Comparison of ENCODE assay signal across 8 cellular contexts in genomic region chr13:27622102-27622820, GRCh38. TPM values are rescaled to one million over a fixed set of nuclear protein-coding genes. Genes with fewer than 3 reads are reported as not detected.
DNase-seq lines count a peak whose midpoint lies in the region; ATAC-seq lines count a peak whose summit lies in the region.

No MANE protein-coding gene starts in this region.

- H3K27me3 Mint-ChIP-seq in activated T-helper 2 cell treated with anti-CD3 and anti-CD28 coated beads, Interferon-gamma antibody, Interleukin-2, Interleukin-4, amounts not matched to agents 10 μg/mL and 5 μg/mL and 100 μg/mL, durations not matched to agents 14 hours and 24 hours and 36 hours (ENCODE audit: low read depth) = no peaks in the 10 kb centered on the region
- H3K27me3 Mint-ChIP-seq in stimulated activated memory B cell treated with anti-CD40 and anti-IgM and Interleukin-4, amounts not matched to agents 10 μg/mL and 1 μg/mL and 100 μg/mL, for 72 hours = no peaks in the 10 kb centered on the region

- H3K4me1 ChIP-seq in iPS-15b (ENCODE audit: control insufficient read depth, insufficient read depth, low read length) = peaks cover 8% of the 10 kb centered on the region

- peaks cover 46% of the 10 kb centered on the region for H3K36me3 Mint-ChIP-seq in activated T-helper 2 cell treated with anti-CD3 and anti-CD28 coated beads, Interferon-gamma antibody, Interleukin-2, Interleukin-4, amounts not matched to agents 10 μg/mL and 5 μg/mL and 100 μg/mL, durations not matched to agents 14 hours and 24 hours and 36 hours (ENCODE audit: low read depth)
- H3K36me3 Mint-ChIP-seq in stimulated activated memory B cell treated with anti-CD40 and anti-IgM and Interleukin-4, amounts not matched to agents 10 μg/mL and 1 μg/mL and 100 μg/mL, for 72 hours = peaks cover 35% of the 10 kb centered on the region

- H3K27me3 ChIP-seq in iPS-15b (ENCODE audit: control insufficient read depth, insufficient read depth, low read length) = no peaks in the 10 kb centered on the region

- DNase-seq in EL (peak; percentile 24), T1000 (lab: John Stamatoyannopoulos, UW) (no peak)
- DNase-seq in activated T-helper 2 cell treated with anti-CD3 and anti-CD28 coated beads, Interferon-gamma antibody, Interleukin-2, Interleukin-4, amounts not matched to agents 10 μg/mL and 5 μg/mL and 100 μg/mL, durations not matched to agents 14 hours and 24 hours and 36 hours (ENCODE audit: low spot score) = no peak

- H3K36me3 ChIP-seq in iPS-15b (ENCODE audit: control insufficient read depth, insufficient read depth, low read length) = peaks cover 5% of the 10 kb centered on the region

- peak overlapping the region; percentile 89 for H3K27ac Mint-ChIP-seq in activated T-helper 2 cell treated with anti-CD3 and anti-CD28 coated beads, Interferon-gamma antibody, Interleukin-2, Interleukin-4, amounts not matched to agents 10 μg/mL and 5 μg/mL and 100 μg/mL, durations not matched to agents 14 hours and 24 hours and 36 hours
- H3K27ac Mint-ChIP-seq in stimulated activated memory B cell treated with anti-CD40 and anti-IgM and Interleukin-4, amounts not matched to agents 10 μg/mL and 1 μg/mL and 100 μg/mL, for 72 hours = peak overlapping the region; percentile 86

- peaks cover 60% of the 10 kb centered on the region for H3K4me1 Mint-ChIP-seq in activated T-helper 2 cell treated with anti-CD3 and anti-CD28 coated beads, Interferon-gamma antibody, Interleukin-2, Interleukin-4, amounts not matched to agents 10 μg/mL and 5 μg/mL and 100 μg/mL, durations not matched to agents 14 hours and 24 hours and 36 hours (ENCODE audit: low read depth)
- H3K4me1 Mint-ChIP-seq in stimulated activated memory B cell treated with anti-CD40 and anti-IgM and Interleukin-4, amounts not matched to agents 10 μg/mL and 1 μg/mL and 100 μg/mL, for 72 hours = peaks cover 74% of the 10 kb centered on the region

- H3K9me3 ChIP-seq in iPS-15b (ENCODE audit: control insufficient read depth, insufficient read depth, low read length) = no peaks in the 10 kb centered on the region

- H3K4me3 ChIP-seq in iPS-15b (ENCODE audit: low read depth, low read length) = peak overlapping the region; percentile 99

- intact Hi-C loops in activated T-helper 2 cell treated with anti-CD3 and anti-CD28 coated beads, Interferon-gamma antibody, Interleukin-2, Interleukin-4, amounts not matched to agents 10 μg/mL and 5 μg/mL and 100 μg/mL, durations not matched to agents 14 hours and 24 hours and 36 hours (cut with micrococcal nuclease) = loop anchor here (5.0 kb wide), 2 partner anchors 370 to 450 kb away; partner anchors contain the start of genes RPL21 and USP12

- H3K4me3 Mint-ChIP-seq in activated T-helper 2 cell treated with anti-CD3 and anti-CD28 coated beads, Interferon-gamma antibody, Interleukin-2, Interleukin-4, amounts not matched to agents 10 μg/mL and 5 μg/mL and 100 μg/mL, durations not matched to agents 14 hours and 24 hours and 36 hours (ENCODE audit: low read depth) = peak overlapping the region; percentile 93
- peak overlapping the region; percentile 93 for H3K4me3 Mint-ChIP-seq in stimulated activated memory B cell treated with anti-CD40 and anti-IgM and Interleukin-4, amounts not matched to agents 10 μg/mL and 1 μg/mL and 100 μg/mL, for 72 hours

- no peaks in the 10 kb centered on the region for H3K9me3 Mint-ChIP-seq in activated T-helper 2 cell treated with anti-CD3 and anti-CD28 coated beads, Interferon-gamma antibody, Interleukin-2, Interleukin-4, amounts not matched to agents 10 μg/mL and 5 μg/mL and 100 μg/mL, durations not matched to agents 14 hours and 24 hours and 36 hours
- H3K9me3 Mint-ChIP-seq in stimulated activated memory B cell treated with anti-CD40 and anti-IgM and Interleukin-4, amounts not matched to agents 10 μg/mL and 1 μg/mL and 100 μg/mL, for 72 hours = no peaks in the 10 kb centered on the region

- peak; percentile 1 for ATAC-seq in HG03439 (IDR thresholded peaks at IDR 0.05; ENCODE audit: unreplicated experiment)
- no peak for ATAC-seq in stimulated activated memory B cell treated with anti-CD40 and anti-IgM and Interleukin-4, amounts not matched to agents 10 μg/mL and 1 μg/mL and 100 μg/mL, for 72 hours
- no peak for ATAC-seq in HG03280 (IDR thresholded peaks at IDR 0.05; ENCODE audit: unreplicated experiment)
- ATAC-seq in GM18517 (IDR thresholded peaks at IDR 0.05; ENCODE audit: unreplicated experiment) = no peak

- H3K9ac ChIP-seq in iPS-15b (ENCODE audit: low read depth, low read length) = peak overlapping the region; percentile 97

RNA-seq across cellular contexts. Expression of gene POLR1D, which starts 0.6 kb away (rescaled TPM):
- 124 and 127 TPM in 2 replicates for total RNA-seq in activated T-helper 2 cell treated with anti-CD3 and anti-CD28 coated beads, Interferon-gamma antibody, Interleukin-2, Interleukin-4, amounts not matched to agents 10 μg/mL and 5 μg/mL and 100 μg/mL, durations not matched to agents 14 hours and 24 hours and 36 hours

RNA-seq across cellular contexts. Expression of gene LNX2, which starts 1.9 kb away (rescaled TPM):
- 5.2 and 5.4 TPM in 2 replicates for total RNA-seq in activated T-helper 2 cell treated with anti-CD3 and anti-CD28 coated beads, Interferon-gamma antibody, Interleukin-2, Interleukin-4, amounts not matched to agents 10 μg/mL and 5 μg/mL and 100 μg/mL, durations not matched to agents 14 hours and 24 hours and 36 hours
